ENCODE assay signal across 12 cellular contexts in the genomic region with DNA sequence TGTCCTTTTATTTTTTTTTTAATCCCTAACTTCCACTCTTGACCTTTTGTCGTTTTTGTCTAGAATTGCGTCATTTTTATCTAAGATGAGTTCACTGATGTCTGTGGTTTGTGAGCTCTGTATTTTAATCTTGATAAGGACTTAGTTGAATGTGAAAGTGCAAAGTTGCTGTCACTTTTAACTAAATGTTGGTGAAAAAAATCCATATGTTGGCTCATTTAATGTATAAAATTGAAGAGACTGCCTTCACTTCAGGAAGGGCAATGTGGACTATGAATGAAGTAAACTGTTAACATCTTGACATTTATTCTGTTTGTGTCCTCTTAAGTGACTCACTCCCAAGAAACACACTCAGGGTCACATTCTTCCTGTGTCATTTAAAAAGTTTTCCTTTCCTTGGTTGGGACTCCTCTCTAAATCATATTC.
DNase-seq lines count a peak whose midpoint lies in the region; ATAC-seq, FAIRE-seq and TF ChIP-seq lines count a peak whose summit lies in the region.
"Had no signal": no experiment of that assay in that cellular context is flagged by ENCODE, and none has a peak within 500 bp of the region (broad histone marks: within the 10 kb centered on the region; RNA-seq: fewer than 3 reads in every experiment).

No MANE protein-coding gene starts in this region.

- peak overlapping the region; percentile 15 to 70 (median 27) for H3K27ac Mint-ChIP-seq in nephron
- H3K27ac Mint-ChIP-seq: activated CD8-positive, alpha-beta T cell treated with anti-CD3 and anti-CD28 coated beads, Interleukin-2, amount 10 ng/mL, durations not matched to agents 7 days and 5 days had no signal

- ATAC-seq in HG03457 (IDR thresholded peaks at IDR 0.05; ENCODE audit: unreplicated experiment), result no peak
- ATAC-seq: activated CD8-positive, alpha-beta T cell treated with anti-CD3 and anti-CD28 coated beads, Interleukin-2, amount 10 ng/mL, durations not matched to agents 7 days and 5 days; foreskin keratinocyte had no signal

- H3K4me3 Mint-ChIP-seq in nephron, result no peak overlapping the region
- H3K4me3 Mint-ChIP-seq: activated CD8-positive, alpha-beta T cell treated with anti-CD3 and anti-CD28 coated beads, Interleukin-2, amount 10 ng/mL, durations not matched to agents 7 days and 5 days had no signal

- no peaks in the 10 kb centered on the region for H3K27me3 Mint-ChIP-seq in nephron (ENCODE audit: low read depth)

- FAIRE-seq in H54 (lab: Jason Lieb, UNC), result peak; percentile 67

- H3K9me3 Mint-ChIP-seq in nephron, result no peaks in the 10 kb centered on the region

- DNase-seq in H54 (ENCODE audit: insufficient read length, low spot score), result no peak
- DNase-seq in OCI-M1 (lab: John Stamatoyannopoulos, UW), result peak; percentile 13
- DNase-seq in dermis blood vessel endothelial cell, result peak; percentile 29
- no peak for DNase-seq in NCI-H2107 (lab: John Stamatoyannopoulos, UW)
- no peak for DNase-seq in NCI-H2081 treated with DMSO at 0.1 percent for 48 hours (lab: John Stamatoyannopoulos, UW)
- no peak for DNase-seq in substantia nigra (lab: John Stamatoyannopoulos, UW)
- DNase-seq: activated CD8-positive, alpha-beta T cell treated with anti-CD3 and anti-CD28 coated beads, Interleukin-2, amount 10 ng/mL, durations not matched to agents 7 days and 5 days; C1 segment of cervical spinal cord; colonic mucosa; foreskin keratinocyte had no signal

- peaks cover 19% of the 10 kb centered on the region for H3K4me1 Mint-ChIP-seq in nephron

- TF ChIP-seq POLR2A in H54 (IDR thresholded peaks at IDR 0.05; ENCODE audit: low read depth, low read length), result no peak

- no peak overlapping the region for H3K27ac ChIP-seq in substantia nigra (ENCODE audit: low read depth, low read length, poor library complexity, severe bottlenecking)
- H3K27ac ChIP-seq: colonic mucosa, foreskin keratinocyte had no signal

- TF ChIP-seq CTCF in nephron (IDR thresholded peaks at IDR 0.05; ENCODE audit: unreplicated experiment in 3 of 3), result no peak

- H3K36me3 Mint-ChIP-seq in nephron (ENCODE audit: low read depth), result peaks cover 12% of the 10 kb centered on the region

Comparison
In these comparisons a context has a peak if more than half of its experiments do, and no peak if none do; other contexts are left out.
1. DNase-seq: peak in OCI-M1 (single experiment) and dermis blood vessel endothelial cell (single experiment); none in H54 (single experiment), NCI-H2107 (single experiment), NCI-H2081 treated with DMSO at 0.1 percent for 48 hours (single experiment) and substantia nigra (0 of 49).